11 cellular contexts compared by ENCODE assay signal in genomic region chr1:14946011-14946359, GRCh38.
A peak's percentile ranks its signal among the peaks of the same experiment; 100 is the strongest.
DNase-seq lines count a peak whose midpoint lies in the region; TF ChIP-seq lines count a peak whose summit lies in the region.
"Had no signal": no experiment of that assay in that cellular context is flagged by ENCODE, and none has a peak within 500 bp of the region (broad histone marks: within the 10 kb centered on the region; RNA-seq: fewer than 3 reads in every experiment).

No MANE protein-coding gene starts in this region.

- peak overlapping the region; percentile 85 to 99 (median 97) for H3K27ac Mint-ChIP-seq in nephron
- H3K27ac Mint-ChIP-seq in type B pancreatic cell = peak overlapping the region; percentile 87
- H3K27ac Mint-ChIP-seq: naive B cell had no signal

- TF ChIP-seq POLR2A in adrenal gland (IDR thresholded peaks at IDR 0.05) = no peak

- H3K9me3 ChIP-seq in adrenal gland (replicated peaks in 1 of 3) = no peaks in the 10 kb centered on the region

- peak overlapping the region; percentile 82 to 95 (median 87) for H3K27ac ChIP-seq in adrenal gland

- H3K36me3 Mint-ChIP-seq in nephron (ENCODE audit: low read depth) (no peaks in the 10 kb centered on the region), type B pancreatic cell (no peaks in the 10 kb centered on the region)
- H3K36me3 Mint-ChIP-seq: naive B cell had no signal

- H3K4me3 Mint-ChIP-seq in nephron (peak overlapping the region; percentile 66 to 80 (median 73)), type B pancreatic cell (peak overlapping the region; percentile 82)
- H3K4me3 Mint-ChIP-seq: naive B cell had no signal

- no peak for DNase-seq in adrenal gland
- DNase-seq in fibroblast of mammary gland (ENCODE audit: low read depth) = no peak
- no peak for DNase-seq in type B pancreatic cell (ENCODE audit: extremely low spot score, unreplicated experiment)
- DNase-seq in NOMO-1 treated with DMSO at 0.1 percent for 48 hours (lab: John Stamatoyannopoulos, UW; ENCODE audit: unreplicated experiment) = no peak
- DNase-seq in SIG-M5 treated with dmso at 0.1 percent for 504 hours (lab: John Stamatoyannopoulos, UW; ENCODE audit: unreplicated experiment) = no peak
- no peak for DNase-seq in stimulated activated CD8-positive, alpha-beta memory T cell treated with anti-CD3 and anti-CD28 coated beads, Interleukin-4, amount 100 ng/mL, for 48 hours
- DNase-seq in NCI-H774 (lab: John Stamatoyannopoulos, UW) = no peak
- DNase-seq: activated CD8-positive, alpha-beta memory T cell treated with anti-CD3 and anti-CD28 coated beads for 24 hours; naive B cell; NCI-H524 treated with DMSO at 0.1 percent for 48 hours had no signal

- intact Hi-C loops in adrenal gland (cut with DNase I) = no loop called here

- H3K27me3 Mint-ChIP-seq in nephron (ENCODE audit: low read depth) (no peaks in the 10 kb centered on the region), type B pancreatic cell (no peaks in the 10 kb centered on the region)

- no peaks in the 10 kb centered on the region for H3K27me3 ChIP-seq in adrenal gland

- H3K36me3 ChIP-seq in adrenal gland (replicated peaks in 1 of 2) = no peaks in the 10 kb centered on the region

- H3K9me3 Mint-ChIP-seq in nephron (no peaks in the 10 kb centered on the region), type B pancreatic cell (no peaks in the 10 kb centered on the region)

- TF ChIP-seq CTCF in adrenal gland (IDR thresholded peaks at IDR 0.05) = no peak
- TF ChIP-seq CTCF in fibroblast of mammary gland (conservative IDR thresholded peaks at IDR 0.05; ENCODE audit: control insufficient read depth, insufficient read depth, low read depth, low read length) = no peak
- no peak for TF ChIP-seq CTCF in nephron (IDR thresholded peaks at IDR 0.05; ENCODE audit: unreplicated experiment in 3 of 3)
- TF ChIP-seq CTCF in type B pancreatic cell (conservative IDR thresholded peaks at IDR 0.05) = no peak

- H3K4me1 Mint-ChIP-seq in nephron (peaks cover 75% of the 10 kb centered on the region), type B pancreatic cell (ENCODE audit: unreplicated experiment) (peaks cover 51% of the 10 kb centered on the region)
- H3K4me1 Mint-ChIP-seq: naive B cell had no signal

- H3K4me3 ChIP-seq in adrenal gland (no peak overlapping the region), fibroblast of mammary gland (ENCODE audit: control insufficient read depth, low read depth, low read length) (peak overlapping the region; percentile 2)

- peaks cover 29 to 53% of the 10 kb centered on the region in 2 donors for H3K4me1 ChIP-seq in adrenal gland (replicated peaks in 1 of 2)

- 46 to 72% (median 67%) methylated on average over 4 of the region's 4 CpGs for WGBS in adrenal gland, 4 donors
